Comparison of ENCODE assay signal across 1 cellular context in the genomic region with DNA sequence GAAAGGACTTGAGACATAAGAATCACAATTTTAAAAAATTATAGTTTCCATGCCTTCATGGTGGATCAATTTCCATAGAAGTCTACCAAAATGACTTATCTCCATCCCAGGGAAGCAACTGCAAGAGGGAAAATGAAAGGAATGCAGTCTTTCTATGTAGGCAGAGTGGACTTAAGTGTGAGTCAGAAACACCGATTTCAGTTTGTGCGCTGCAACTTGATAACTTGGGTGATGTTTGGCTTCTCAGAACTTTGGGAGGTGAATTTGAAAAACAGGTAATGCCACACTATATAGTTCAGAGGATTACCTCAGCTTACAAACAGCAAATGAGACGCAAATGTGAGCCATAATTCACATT.
TF ChIP-seq lines count a peak whose summit lies in the region.

No MANE protein-coding gene starts in this region.

TF ChIP-seq in HepG2, 621 proteins besides CTCF, POLR2A, EP300 and RAD21:
- TF ChIP-seq, protein P1, sequence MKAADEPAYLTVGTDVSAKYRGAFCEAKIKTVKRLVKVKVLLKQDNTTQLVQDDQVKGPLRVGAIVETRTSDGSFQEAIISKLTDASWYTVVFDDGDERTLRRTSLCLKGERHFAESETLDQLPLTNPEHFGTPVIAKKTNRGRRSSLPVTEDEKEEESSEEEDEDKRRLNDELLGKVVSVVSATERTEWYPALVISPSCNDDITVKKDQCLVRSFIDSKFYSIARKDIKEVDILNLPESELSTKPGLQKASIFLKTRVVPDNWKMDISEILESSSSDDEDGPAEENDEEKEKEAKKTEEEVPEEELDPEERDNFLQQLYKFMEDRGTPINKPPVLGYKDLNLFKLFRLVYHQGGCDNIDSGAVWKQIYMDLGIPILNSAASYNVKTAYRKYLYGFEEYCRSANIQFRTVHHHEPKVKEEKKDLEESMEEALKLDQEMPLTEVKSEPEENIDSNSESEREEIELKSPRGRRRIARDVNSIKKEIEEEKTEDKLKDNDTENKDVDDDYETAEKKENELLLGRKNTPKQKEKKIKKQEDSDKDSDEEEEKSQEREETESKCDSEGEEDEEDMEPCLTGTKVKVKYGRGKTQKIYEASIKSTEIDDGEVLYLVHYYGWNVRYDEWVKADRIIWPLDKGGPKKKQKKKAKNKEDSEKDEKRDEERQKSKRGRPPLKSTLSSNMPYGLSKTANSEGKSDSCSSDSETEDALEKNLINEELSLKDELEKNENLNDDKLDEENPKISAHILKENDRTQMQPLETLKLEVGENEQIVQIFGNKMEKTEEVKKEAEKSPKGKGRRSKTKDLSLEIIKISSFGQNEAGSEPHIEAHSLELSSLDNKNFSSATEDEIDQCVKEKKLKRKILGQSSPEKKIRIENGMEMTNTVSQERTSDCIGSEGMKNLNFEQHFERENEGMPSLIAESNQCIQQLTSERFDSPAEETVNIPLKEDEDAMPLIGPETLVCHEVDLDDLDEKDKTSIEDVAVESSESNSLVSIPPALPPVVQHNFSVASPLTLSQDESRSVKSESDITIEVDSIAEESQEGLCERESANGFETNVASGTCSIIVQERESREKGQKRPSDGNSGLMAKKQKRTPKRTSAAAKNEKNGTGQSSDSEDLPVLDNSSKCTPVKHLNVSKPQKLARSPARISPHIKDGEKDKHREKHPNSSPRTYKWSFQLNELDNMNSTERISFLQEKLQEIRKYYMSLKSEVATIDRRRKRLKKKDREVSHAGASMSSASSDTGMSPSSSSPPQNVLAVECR (CRISPR knock-in tag; IDR thresholded peaks at IDR 0.05; ENCODE audit: borderline replicate concordance), result no peak
- TF ChIP-seq, protein P2, sequence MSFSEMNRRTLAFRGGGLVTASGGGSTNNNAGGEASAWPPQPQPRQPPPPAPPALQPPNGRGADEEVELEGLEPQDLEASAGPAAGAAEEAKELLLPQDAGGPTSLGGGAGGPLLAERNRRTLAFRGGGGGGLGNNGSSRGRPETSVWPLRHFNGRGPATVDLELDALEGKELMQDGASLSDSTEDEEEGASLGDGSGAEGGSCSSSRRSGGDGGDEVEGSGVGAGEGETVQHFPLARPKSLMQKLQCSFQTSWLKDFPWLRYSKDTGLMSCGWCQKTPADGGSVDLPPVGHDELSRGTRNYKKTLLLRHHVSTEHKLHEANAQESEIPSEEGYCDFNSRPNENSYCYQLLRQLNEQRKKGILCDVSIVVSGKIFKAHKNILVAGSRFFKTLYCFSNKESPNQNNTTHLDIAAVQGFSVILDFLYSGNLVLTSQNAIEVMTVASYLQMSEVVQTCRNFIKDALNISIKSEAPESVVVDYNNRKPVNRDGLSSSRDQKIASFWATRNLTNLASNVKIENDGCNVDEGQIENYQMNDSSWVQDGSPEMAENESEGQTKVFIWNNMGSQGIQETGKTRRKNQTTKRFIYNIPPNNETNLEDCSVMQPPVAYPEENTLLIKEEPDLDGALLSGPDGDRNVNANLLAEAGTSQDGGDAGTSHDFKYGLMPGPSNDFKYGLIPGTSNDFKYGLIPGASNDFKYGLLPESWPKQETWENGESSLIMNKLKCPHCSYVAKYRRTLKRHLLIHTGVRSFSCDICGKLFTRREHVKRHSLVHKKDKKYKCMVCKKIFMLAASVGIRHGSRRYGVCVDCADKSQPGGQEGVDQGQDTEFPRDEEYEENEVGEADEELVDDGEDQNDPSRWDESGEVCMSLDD (CRISPR knock-in tag; IDR thresholded peaks at IDR 0.05; ENCODE audit: borderline replicate concordance), result no peak
- TF ChIP-seq NFIC (IDR thresholded peaks at IDR 0.05; ENCODE audit: low read length), result no peak
- TF ChIP-seq, protein P3, sequence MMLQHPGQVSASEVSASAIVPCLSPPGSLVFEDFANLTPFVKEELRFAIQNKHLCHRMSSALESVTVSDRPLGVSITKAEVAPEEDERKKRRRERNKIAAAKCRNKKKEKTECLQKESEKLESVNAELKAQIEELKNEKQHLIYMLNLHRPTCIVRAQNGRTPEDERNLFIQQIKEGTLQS (CRISPR knock-in tag; IDR thresholded peaks at IDR 0.05), result no peak
